ENCODE assay signal across 7 cellular contexts in the genomic region with DNA sequence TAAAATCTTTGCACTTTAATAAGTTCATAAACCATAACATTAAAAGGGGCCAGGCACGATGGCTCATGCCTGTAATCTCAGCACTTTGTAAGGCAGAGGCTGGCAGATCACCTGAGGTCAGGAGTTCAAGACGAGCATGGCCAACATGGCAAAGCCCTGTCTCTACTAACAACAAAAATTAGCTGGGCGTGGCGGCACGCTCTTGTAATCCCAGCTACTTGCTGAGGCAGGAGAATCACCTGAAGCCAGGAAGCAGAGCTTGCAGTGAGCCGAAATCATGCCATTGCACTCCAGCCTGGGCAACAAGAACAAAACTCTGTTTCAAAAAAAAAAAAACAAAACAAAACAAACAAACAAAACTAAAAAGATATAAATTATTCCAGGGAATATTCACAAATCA.
"Had no signal": no experiment of that assay in that cellular context is flagged by ENCODE, and none has a peak within 500 bp of the region (broad histone marks: within the 10 kb centered on the region; RNA-seq: fewer than 3 reads in every experiment).

No MANE protein-coding gene starts in this region.

- ATAC-seq: GM23338 had no signal

- H3K4me3 ChIP-seq: GM23338 had no signal

- FAIRE-seq: H1, H54, HTR-8/SVneo had no signal

- DNase-seq: H9, HCEC 1CT, IMR-90 had no signal
